Comparison of ENCODE assay signal across 30 cellular contexts in the genomic region with DNA sequence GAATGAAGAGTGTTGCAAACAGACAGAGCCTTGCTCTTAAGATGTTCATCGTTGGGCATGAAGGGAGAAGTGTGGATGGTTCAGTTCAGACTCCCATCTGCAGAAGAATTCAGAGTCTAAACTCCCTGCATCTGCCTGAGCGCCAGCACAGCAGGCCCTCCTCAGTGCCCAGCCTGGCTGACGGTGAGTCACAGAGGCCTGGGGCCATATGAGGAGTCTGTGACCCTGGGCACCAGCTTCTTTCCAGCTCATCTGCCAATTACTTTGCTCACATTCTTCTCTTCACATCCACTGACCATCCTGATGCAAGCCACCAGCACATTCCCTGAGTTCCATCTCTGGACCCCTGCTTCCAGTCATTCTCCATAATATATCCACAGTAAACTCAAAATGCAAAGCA.
DNase-seq lines count a peak whose midpoint lies in the region; ATAC-seq and TF ChIP-seq lines count a peak whose summit lies in the region.
"Had no signal": no experiment of that assay in that cellular context is flagged by ENCODE, and none has a peak within 500 bp of the region (broad histone marks: within the 10 kb centered on the region; RNA-seq: fewer than 3 reads in every experiment).

No MANE protein-coding gene starts in this region.

- H3K4me3 Mint-ChIP-seq in stimulated activated memory B cell treated with anti-CD40 and anti-IgM and Interleukin-4, amounts not matched to agents 10 μg/mL and 1 μg/mL and 100 μg/mL, for 72 hours: no peak overlapping the region
- H3K4me3 Mint-ChIP-seq: activated naive CD8-positive, alpha-beta T cell treated with anti-CD3 and anti-CD28 coated beads, Interleukin-2, amount 10 ng/mL, durations not matched to agents 7 days and 5 days; CD4-positive, alpha-beta T cell; H9 had no signal

- H3K27me3 ChIP-seq in osteoblast (ENCODE audit: insufficient read depth, low read length): peaks cover 3% of the 10 kb centered on the region
- H3K27me3 ChIP-seq: brain microvascular endothelial cell, neutrophil, sigmoid colon had no signal

- no peak overlapping the region for H3K27ac Mint-ChIP-seq in stimulated activated memory B cell treated with anti-CD40 and anti-IgM and Interleukin-4, amounts not matched to agents 10 μg/mL and 1 μg/mL and 100 μg/mL, for 72 hours
- H3K27ac Mint-ChIP-seq: activated naive CD8-positive, alpha-beta T cell treated with anti-CD3 and anti-CD28 coated beads, Interleukin-2, amount 10 ng/mL, durations not matched to agents 7 days and 5 days; CD4-positive, alpha-beta T cell had no signal

- TF ChIP-seq CTCF in HEK293 (tag by site-specific recombination; IDR thresholded peaks at IDR 0.05) (no peak), foreskin fibroblast (IDR thresholded peaks at IDR 0.05; ENCODE audit: low read depth, low read length) (no peak), osteoblast (IDR thresholded peaks at IDR 0.05; ENCODE audit: extremely low read depth, low read depth, low read length) (no peak)

- H3K27ac ChIP-seq in HEK293 (ENCODE audit: extremely low read depth, low read depth, low read length) (no peak overlapping the region), osteoblast (ENCODE audit: low read depth, low read length) (no peak overlapping the region)
- H3K27ac ChIP-seq: brain microvascular endothelial cell, neutrophil, psoas muscle, RWPE1, sigmoid colon, SK-N-MC had no signal

- no peak for ATAC-seq in stimulated activated memory B cell treated with anti-CD40 and anti-IgM and Interleukin-4, amounts not matched to agents 10 μg/mL and 1 μg/mL and 100 μg/mL, for 72 hours
- no peak for ATAC-seq in GM21447 (IDR thresholded peaks at IDR 0.05; ENCODE audit: unreplicated experiment)
- ATAC-seq: left cardiac atrium, psoas muscle had no signal

- no peaks in the 10 kb centered on the region for H4K20me1 ChIP-seq in osteoblast (ENCODE audit: insufficient read depth, low read length)

- H3K36me3 Mint-ChIP-seq in stimulated activated memory B cell treated with anti-CD40 and anti-IgM and Interleukin-4, amounts not matched to agents 10 μg/mL and 1 μg/mL and 100 μg/mL, for 72 hours: no peaks in the 10 kb centered on the region
- H3K36me3 Mint-ChIP-seq: activated naive CD8-positive, alpha-beta T cell treated with anti-CD3 and anti-CD28 coated beads, Interleukin-2, amount 10 ng/mL, durations not matched to agents 7 days and 5 days had no signal

- H3K4me3 ChIP-seq in HEK293 (ENCODE audit: low read depth, low read length) (no peak overlapping the region), foreskin fibroblast (ENCODE audit: low read depth in 1 of 2, low read length in 2 of 2) (no peak overlapping the region), osteoblast (ENCODE audit: insufficient read depth, low read length) (no peak overlapping the region)
- H3K4me3 ChIP-seq: psoas muscle, sigmoid colon, SK-N-MC had no signal

- no peaks in the 10 kb centered on the region for H3K27me3 Mint-ChIP-seq in stimulated activated memory B cell treated with anti-CD40 and anti-IgM and Interleukin-4, amounts not matched to agents 10 μg/mL and 1 μg/mL and 100 μg/mL, for 72 hours
- H3K27me3 Mint-ChIP-seq: activated naive CD8-positive, alpha-beta T cell treated with anti-CD3 and anti-CD28 coated beads, Interleukin-2, amount 10 ng/mL, durations not matched to agents 7 days and 5 days; CD4-positive, alpha-beta T cell had no signal

- H3K36me3 ChIP-seq in HEK293 (ENCODE audit: control insufficient read depth in 2 of 2, insufficient read depth in 1 of 2, low read length in 2 of 2) (no peaks in the 10 kb centered on the region), osteoblast (ENCODE audit: insufficient read depth, low read length) (no peaks in the 10 kb centered on the region)
- H3K36me3 ChIP-seq: brain microvascular endothelial cell, neutrophil, sigmoid colon had no signal

- H3K4me1 ChIP-seq in HEK293 (ENCODE audit: control insufficient read depth, insufficient read depth, low read length) (0 out of 2 replicates have a peak, but pooled peaks cover 2% of the 10 kb centered on the region), osteoblast (ENCODE audit: insufficient read depth, low read length) (no peaks in the 10 kb centered on the region)
- H3K4me1 ChIP-seq: psoas muscle, sigmoid colon had no signal

- H3K9me3 ChIP-seq in HEK293 (ENCODE audit: control insufficient read depth, insufficient read depth, low read depth, low read length) (no peaks in the 10 kb centered on the region), osteoblast (ENCODE audit: low read depth, low read length) (no peaks in the 10 kb centered on the region)
- H3K9me3 ChIP-seq: neutrophil, psoas muscle, sigmoid colon had no signal

- H3K4me2 ChIP-seq in osteoblast (ENCODE audit: insufficient read depth, low read length): no peak overlapping the region

- peaks cover 7% of the 10 kb centered on the region for H3K9me3 Mint-ChIP-seq in stimulated activated memory B cell treated with anti-CD40 and anti-IgM and Interleukin-4, amounts not matched to agents 10 μg/mL and 1 μg/mL and 100 μg/mL, for 72 hours
- H3K9me3 Mint-ChIP-seq: activated naive CD8-positive, alpha-beta T cell treated with anti-CD3 and anti-CD28 coated beads, Interleukin-2, amount 10 ng/mL, durations not matched to agents 7 days and 5 days; CD4-positive, alpha-beta T cell had no signal

- peak; percentile 77 for DNase-seq in A172 (ENCODE audit: low spot score)
- DNase-seq in SK-MEL-5 (ENCODE audit: low read depth, low spot score): peak; percentile 8
- peak; percentile 53 to 68 for DNase-seq in foreskin fibroblast
- no peak for DNase-seq in osteoblast (ENCODE audit: insufficient read length, low spot score, missing footprints)
- no peak for DNase-seq in OCI-M1 (lab: John Stamatoyannopoulos, UW)
- DNase-seq: 8988T; activated effector memory CD4-positive, alpha-beta T cell treated with anti-CD3 and anti-CD28 coated beads, Interleukin-2, amount 50 U/mL, for 16 hours; activated naive CD8-positive, alpha-beta T cell treated with anti-CD3 and anti-CD28 coated beads, Interleukin-2, amount 10 ng/mL, durations not matched to agents 7 days and 5 days; activated T-cell treated with anti-CD3 and anti-CD28 coated beads, Interleukin-2, amount 50 U/mL, for 1 hour; brain microvascular endothelial cell; CD4-positive, alpha-beta T cell; effector CD4-positive, alpha-beta T cell; foreskin melanocyte; H9; KG1; left cardiac atrium; NCI-H1436; NCI-H2081 treated with DMSO at 0.1 percent for 48 hours; NCI-H226; NCI-H748 treated with DMSO at 0.1 percent for 48 hours; psoas muscle; sigmoid colon; stimulated activated CD4-positive, alpha-beta T cell treated with anti-CD3 and anti-CD28 coated beads, Interleukin-4, amount 100 ng/mL, for 4 hours; stimulated activated naive CD4-positive, alpha-beta T cell treated with Interleukin-2 at 50 U/mL for 16 hours had no signal

- H2AFZ ChIP-seq in osteoblast (ENCODE audit: low read length): no peak overlapping the region

- no peaks in the 10 kb centered on the region for H3K79me2 ChIP-seq in osteoblast (ENCODE audit: insufficient read depth, low read length)

- in situ Hi-C loops in SK-MEL-5 (cut with HindIII; ENCODE audit: low pct_unique_long_range_greater_than_20kb, low sequenced_read_pairs): no loop called here

- CTCF ChIA-PET in HEK293 (lab: Yijun Ruan, JAX): interaction anchor here (0.6 kb wide), 1 partner anchor 1103 kb away, joined by 4 read pairs; no protein-coding TSS in a partner anchor

- POLR2A ChIA-PET in HEK293 (lab: Yijun Ruan, JAX): no interaction called here

- H3K4me1 Mint-ChIP-seq in stimulated activated memory B cell treated with anti-CD40 and anti-IgM and Interleukin-4, amounts not matched to agents 10 μg/mL and 1 μg/mL and 100 μg/mL, for 72 hours: no peaks in the 10 kb centered on the region
- H3K4me1 Mint-ChIP-seq: activated naive CD8-positive, alpha-beta T cell treated with anti-CD3 and anti-CD28 coated beads, Interleukin-2, amount 10 ng/mL, durations not matched to agents 7 days and 5 days had no signal

TF ChIP-seq in HEK293, 187 proteins besides CTCF, POLR2A, EP300 and RAD21:
- TF ChIP-seq ZIC2 (tag by site-specific recombination; IDR thresholded peaks at IDR 0.05) (peak; percentile 19; the same call in 1 of the 2 replicates), ZFP69B (tag by site-specific recombination; IDR thresholded peaks at IDR 0.05) (no peak), IKZF3 (tag by site-specific recombination; IDR thresholded peaks at IDR 0.05) (no peak)
TF ChIP-seq in HEK293: peak in this region for 1.

Comparison
In these comparisons a context has a peak if more than half of its experiments do, and no peak if none do; other contexts are left out.
1. DNase-seq: peak in A172 (single experiment), SK-MEL-5 (single experiment) and foreskin fibroblast (2 of 2); none in osteoblast (single experiment) and OCI-M1 (single experiment).